ENCODE assay signal across 20 cellular contexts in the genomic region with DNA sequence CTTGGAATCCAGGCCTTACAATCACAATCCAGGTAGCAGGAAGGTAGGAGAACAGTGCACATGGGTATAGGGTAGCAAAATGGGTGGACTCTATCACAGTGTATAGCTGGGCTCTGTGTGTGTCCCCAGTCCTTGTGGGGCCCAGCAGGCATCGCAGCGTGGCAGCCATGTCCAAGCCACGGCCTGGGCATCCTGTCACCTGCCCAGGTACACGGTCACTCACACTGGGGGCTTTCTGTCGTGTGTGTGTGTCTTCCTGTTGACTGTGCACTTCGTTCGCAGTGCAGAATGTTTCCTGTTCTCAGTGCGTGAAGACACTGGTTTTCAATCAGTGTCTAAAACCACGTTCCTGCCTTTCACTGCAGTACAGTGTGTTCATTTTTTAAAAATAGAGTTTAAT.
A peak's percentile ranks its signal among the peaks of the same experiment; 100 is the strongest.
DNase-seq lines count a peak whose midpoint lies in the region; ATAC-seq and TF ChIP-seq lines count a peak whose summit lies in the region.
"Had no signal": no experiment of that assay in that cellular context is flagged by ENCODE, and none has a peak within 500 bp of the region (broad histone marks: within the 10 kb centered on the region; RNA-seq: fewer than 3 reads in every experiment).

No MANE protein-coding gene starts in this region.

- H3K27ac Mint-ChIP-seq in T-cell (peak overlapping the region; percentile 36 to 82), immature natural killer cell (peak overlapping the region; percentile 3 to 75 (median 52)), H9 (no peak overlapping the region)
- H3K27ac Mint-ChIP-seq: HFFc6, progenitor cell of endocrine pancreas had no signal

- H2AFZ ChIP-seq in H9 (ENCODE audit: low read length): no peak overlapping the region

- H2BK12ac ChIP-seq in H9 (ENCODE audit: insufficient read length, low read depth, low read length): no peak overlapping the region

- no CpG with 5 or more reads among the region's 9 CpGs for WGBS in H9 (ENCODE audit: extremely low coverage, insufficient read length, low lambda C conversion rate)

- H2BK15ac ChIP-seq in H9 (ENCODE audit: low read depth, low read length): no peak overlapping the region

- H4K91ac ChIP-seq in H9 (ENCODE audit: insufficient read length, low read depth, low read length): no peak overlapping the region

- no peak overlapping the region for H3K18ac ChIP-seq in H9 (ENCODE audit: insufficient read length, low read depth, low read length)

- no peak overlapping the region for H3K56ac ChIP-seq in H9 (ENCODE audit: insufficient read length, low read depth, low read length)

- no peak for TF ChIP-seq CTCF in H9 (conservative IDR thresholded peaks at IDR 0.05)

- H3K27me3 Mint-ChIP-seq in T-cell (no peaks in the 10 kb centered on the region), immature natural killer cell (ENCODE audit: low read depth in 3 of 3) (peaks cover 2 to 3% (median 3%) of the 10 kb centered on the region in 3 donors), H9 (ENCODE audit: low read depth) (no peaks in the 10 kb centered on the region)
- H3K27me3 Mint-ChIP-seq: progenitor cell of endocrine pancreas had no signal

- H3K9me3 ChIP-seq in H9 (ENCODE audit: control insufficient read depth, low read depth, low read length): no peaks in the 10 kb centered on the region
- H3K9me3 ChIP-seq: suprapubic skin had no signal

- H3K4me1 Mint-ChIP-seq in T-cell: peaks cover 32 to 46% (median 44%) of the 10 kb centered on the region in 3 donors
- peaks cover 55 to 68% of the 10 kb centered on the region in 2 donors for H3K4me1 Mint-ChIP-seq in immature natural killer cell
- H3K4me1 Mint-ChIP-seq in H9: peaks cover 5 to 10% of the 10 kb centered on the region in 2 experiments

- H2BK120ac ChIP-seq in H9 (ENCODE audit: low read depth, low read length, poor library complexity, severe bottlenecking): no peak overlapping the region

- H3K23me2 ChIP-seq in H9 (ENCODE audit: insufficient read length, low read depth, low read length, poor library complexity, severe bottlenecking): no peaks in the 10 kb centered on the region

- H3K36me3 Mint-ChIP-seq in T-cell (no peaks in the 10 kb centered on the region), immature natural killer cell (peaks cover 0 to 6% (median 3%) of the 10 kb centered on the region in 3 donors), H9 (ENCODE audit: insufficient read depth in 1 of 3, low read depth in 3 of 3) (no peaks in the 10 kb centered on the region; a peak in 1 of 7 replicates)

- no peak overlapping the region for H3K4ac ChIP-seq in H9 (ENCODE audit: low read depth, low read length)

- no peak overlapping the region for H3K14ac ChIP-seq in H9 (ENCODE audit: insufficient read depth, low read length)

- H3K23ac ChIP-seq in H9 (ENCODE audit: insufficient read length, low read depth, low read length): no peak overlapping the region

- CTCF ChIA-PET in T-cell (lab: Charles Lee): no interaction called here

- POLR2A ChIA-PET in T-cell (lab: Charles Lee): no interaction called here

- no peak overlapping the region for H2BK20ac ChIP-seq in H9 (ENCODE audit: low read depth, low read length, poor library complexity, severe bottlenecking)

- H2BK5ac ChIP-seq in H9 (ENCODE audit: insufficient read length, low read length): no peak overlapping the region

- peaks cover 3% of the 10 kb centered on the region; the same call in 1 of the 2 replicates for H3K4me1 ChIP-seq in H9 (ENCODE audit: insufficient read depth, low read length)
- H3K4me1 ChIP-seq: foreskin keratinocyte had no signal

- ATAC-seq in T-cell (replicated peaks in 1 of 4) (peak; percentile 57 to 79 (median 62)), HG02759 (IDR thresholded peaks at IDR 0.05; ENCODE audit: unreplicated experiment) (no peak)
- ATAC-seq in stimulated activated naive CD8-positive, alpha-beta T cell treated with anti-CD3 and anti-CD28 coated beads, Interleukin-15, Interleukin-2, amounts not matched to agents 100 U/mL and 50 U/mL, for 24 hours: peak; percentile 19
- ATAC-seq: foreskin keratinocyte had no signal

- H3K27me3 ChIP-seq in H9 (ENCODE audit: insufficient read depth, low read length): no peaks in the 10 kb centered on the region
- H3K27me3 ChIP-seq: foreskin keratinocyte, suprapubic skin had no signal

- H3K4me2 ChIP-seq in H9 (ENCODE audit: insufficient read depth, insufficient read length, low read length): no peak overlapping the region

- no peaks in the 10 kb centered on the region for H3K79me2 ChIP-seq in H9 (ENCODE audit: insufficient read depth, low read length)

- H3K4me3 Mint-ChIP-seq in T-cell: peak overlapping the region in 1 of 3 donors; percentile 28
- peak overlapping the region in 4 of 5 donors; percentile 11 to 44 (median 22) for H3K4me3 Mint-ChIP-seq in immature natural killer cell
- no peak overlapping the region for H3K4me3 Mint-ChIP-seq in H9
- H3K4me3 Mint-ChIP-seq: HFFc6, nephron progenitor cell had no signal

- peak; percentile 54 for DNase-seq in activated CD8-positive, alpha-beta memory T cell treated with anti-CD3 and anti-CD28 coated beads, Interleukin-2, amount 50 U/mL, for 48 hours
- DNase-seq in activated CD8-positive, alpha-beta memory T cell treated with anti-CD3 and anti-CD28 coated beads, Interleukin-2, amount 50 U/mL, for 4 hours: no peak
- DNase-seq in T-cell: peak in 3 of 34 experiments; percentile 21 to 24 (median 22)
- DNase-seq in immature natural killer cell: peak in 1 of 3 donors; percentile 19
- DNase-seq in stimulated activated naive CD8-positive, alpha-beta T cell treated with anti-CD3 and anti-CD28 coated beads, Interleukin-15, Interleukin-2, amounts not matched to agents 100 U/mL and 50 U/mL, for 24 hours: no peak
- DNase-seq in H9: no peak
- no peak for DNase-seq in H4 (ENCODE audit: low spot score)
- DNase-seq: activated naive CD4-positive, alpha-beta T cell; foreskin keratinocyte; HFFc6; hippocampal formation; kidney; mammary epithelial cell; NCI-H1417; NCI-H526 treated with DMSO at 0.1 percent for 48 hours; nephron progenitor cell; Right ventricle myocardium superior had no signal

- H4K5ac ChIP-seq in H9 (ENCODE audit: insufficient read length, low read depth, low read length): no peak overlapping the region

- no peak overlapping the region for H3K27ac ChIP-seq in H9 (ENCODE audit: insufficient read length, low read depth, low read length)
- H3K27ac ChIP-seq: foreskin keratinocyte, suprapubic skin had no signal

- H3K9me3 Mint-ChIP-seq in T-cell (peaks cover 0 to under 1% (median 0%) of the 10 kb centered on the region in 3 donors), immature natural killer cell (no peaks in the 10 kb centered on the region), H9 (peaks cover 0 to 2% of the 10 kb centered on the region in 2 experiments; a peak in 1 of 5 replicates)
- H3K9me3 Mint-ChIP-seq: HFFc6 had no signal

- no peaks in the 10 kb centered on the region for H3K79me1 ChIP-seq in H9 (ENCODE audit: insufficient read depth, low read depth, low read length, poor library complexity, severe bottlenecking)

- no peak overlapping the region for H4K8ac ChIP-seq in H9 (replicated peaks; ENCODE audit: insufficient read length, low read depth, low read length)

- H3K9ac ChIP-seq in H9 (ENCODE audit: extremely low read depth, insufficient read length, low read length): no peak overlapping the region

- H3T11ph ChIP-seq in H9 (ENCODE audit: low read length): no peak overlapping the region

- no peak overlapping the region for H2AK5ac ChIP-seq in H9 (ENCODE audit: insufficient read length, low read length)

- no peaks in the 10 kb centered on the region for H4K20me1 ChIP-seq in H9 (ENCODE audit: control insufficient read depth, insufficient read depth, insufficient read length)

Comparison
In these comparisons a context has a peak if more than half of its experiments do, and no peak if none do; other contexts are left out.
1. H3K27ac Mint-ChIP-seq: peak in T-cell (2 of 2) and immature natural killer cell (6 of 6); none in H9 (0 of 3).
2. H3K4me3 Mint-ChIP-seq: peak in immature natural killer cell (4 of 5); none in H9 (0 of 2).